ENCODE assay signal across 3 cellular contexts in genomic region chr6:112272799-112273198, GRCh38.
TF ChIP-seq lines count a peak whose summit lies in the region.

No MANE protein-coding gene starts in this region.

TF ChIP-seq in IMR-90, 13 proteins besides CTCF, POLR2A, EP300 and RAD21:
- TF ChIP-seq SMC3 (IDR thresholded peaks at IDR 0.05; ENCODE audit: low read depth, low read length): no peak
- no peak for TF ChIP-seq CEBPB (IDR thresholded peaks at IDR 0.05; ENCODE audit: low read depth, low read length)
- TF ChIP-seq FOS (IDR thresholded peaks at IDR 0.05; ENCODE audit: low read depth, low read length): no peak
- no peak for TF ChIP-seq RCOR1 (IDR thresholded peaks at IDR 0.05; ENCODE audit: insufficient replicate concordance, low read length)
- TF ChIP-seq MAFK (IDR thresholded peaks at IDR 0.05; ENCODE audit: low read depth, low read length): no peak
- no peak for TF ChIP-seq RFX5 (IDR thresholded peaks at IDR 0.05; ENCODE audit: low read depth, low read length)
- TF ChIP-seq, protein P1, sequence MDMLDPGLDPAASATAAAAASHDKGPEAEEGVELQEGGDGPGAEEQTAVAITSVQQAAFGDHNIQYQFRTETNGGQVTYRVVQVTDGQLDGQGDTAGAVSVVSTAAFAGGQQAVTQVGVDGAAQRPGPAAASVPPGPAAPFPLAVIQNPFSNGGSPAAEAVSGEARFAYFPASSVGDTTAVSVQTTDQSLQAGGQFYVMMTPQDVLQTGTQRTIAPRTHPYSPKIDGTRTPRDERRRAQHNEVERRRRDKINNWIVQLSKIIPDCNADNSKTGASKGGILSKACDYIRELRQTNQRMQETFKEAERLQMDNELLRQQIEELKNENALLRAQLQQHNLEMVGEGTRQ (IDR thresholded peaks at IDR 0.05; ENCODE audit: low read depth, low read length): no peak
- TF ChIP-seq MXI1 (IDR thresholded peaks at IDR 0.05; ENCODE audit: borderline replicate concordance, low read depth, low read length): no peak
- TF ChIP-seq CHD1 (IDR thresholded peaks at IDR 0.05; ENCODE audit: low read depth, low read length): no peak
- TF ChIP-seq, protein P2, sequence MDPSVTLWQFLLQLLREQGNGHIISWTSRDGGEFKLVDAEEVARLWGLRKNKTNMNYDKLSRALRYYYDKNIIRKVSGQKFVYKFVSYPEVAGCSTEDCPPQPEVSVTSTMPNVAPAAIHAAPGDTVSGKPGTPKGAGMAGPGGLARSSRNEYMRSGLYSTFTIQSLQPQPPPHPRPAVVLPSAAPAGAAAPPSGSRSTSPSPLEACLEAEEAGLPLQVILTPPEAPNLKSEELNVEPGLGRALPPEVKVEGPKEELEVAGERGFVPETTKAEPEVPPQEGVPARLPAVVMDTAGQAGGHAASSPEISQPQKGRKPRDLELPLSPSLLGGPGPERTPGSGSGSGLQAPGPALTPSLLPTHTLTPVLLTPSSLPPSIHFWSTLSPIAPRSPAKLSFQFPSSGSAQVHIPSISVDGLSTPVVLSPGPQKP (IDR thresholded peaks at IDR 0.05; ENCODE audit: borderline replicate concordance, low read depth, low read length): no peak
- TF ChIP-seq MAZ (IDR thresholded peaks at IDR 0.05; ENCODE audit: borderline replicate concordance, low read depth, low read length): no peak
- TF ChIP-seq NFE2L2 (IDR thresholded peaks at IDR 0.05; ENCODE audit: low read depth, low read length): no peak
- TF ChIP-seq BHLHE40 (IDR thresholded peaks at IDR 0.05; ENCODE audit: low read depth, low read length): no peak

TF ChIP-seq in SK-N-SH, 30 proteins besides CTCF, POLR2A, EP300 and RAD21:
- TF ChIP-seq MXI1 (IDR thresholded peaks at IDR 0.05; ENCODE audit: low read depth, low read length): 0 out of 2 replicates have a peak, but pooled peaks have one; percentile 15
- peak; percentile 26; the same call in 1 of the 2 replicates for TF ChIP-seq PBX3 (IDR thresholded peaks at IDR 0.05)
- TF ChIP-seq POLR2AphosphoS5 (IDR thresholded peaks at IDR 0.05; ENCODE audit: low read depth, low read length): peak; percentile 19; the same call in 1 of the 2 replicates
- peak; percentile 62 for TF ChIP-seq TCF12 (IDR thresholded peaks at IDR 0.05)
- no peak for TF ChIP-seq CHD2 (IDR thresholded peaks at IDR 0.05; ENCODE audit: low read length, partially characterized antibody)
- TF ChIP-seq GATA2 (CRISPR knock-in tag; IDR thresholded peaks at IDR 0.05): 0 out of 2 replicates have a peak, but pooled peaks have one; percentile 22

TF ChIP-seq in H1, 55 proteins besides CTCF, POLR2A, EP300 and RAD21:
- no peak for TF ChIP-seq NRF1 (IDR thresholded peaks at IDR 0.05; ENCODE audit: low read depth, low read length)
- TF ChIP-seq BCL11A (IDR thresholded peaks at IDR 0.05; ENCODE audit: low read depth in 2 of 2, low read length in 2 of 2): no peak
- no peak for TF ChIP-seq SUZ12 (IDR thresholded peaks at IDR 0.05; ENCODE audit: low read length)
- TF ChIP-seq TAF1 (IDR thresholded peaks at IDR 0.05; ENCODE audit: low read depth, low read length): no peak
- no peak for TF ChIP-seq MAFK (IDR thresholded peaks at IDR 0.05; ENCODE audit: low read depth, low read length)
- TF ChIP-seq E2F6 (IDR thresholded peaks at IDR 0.05): no peak
- TF ChIP-seq ZNF274 (IDR thresholded peaks at IDR 0.05; ENCODE audit: borderline replicate concordance, extremely low read depth, low read length): no peak
- TF ChIP-seq SIN3A (conservative IDR thresholded peaks at IDR 0.05 in 1 of 2, IDR thresholded peaks at IDR 0.05 in 1 of 2; ENCODE audit: low read depth in 1 of 2, low read length in 2 of 2): no peak
- TF ChIP-seq CREB1 (IDR thresholded peaks at IDR 0.05): no peak
- TF ChIP-seq CBX5 (IDR thresholded peaks at IDR 0.05; ENCODE audit: low read depth, low read length): no peak
- no peak for TF ChIP-seq HDAC2 (IDR thresholded peaks at IDR 0.05; ENCODE audit: borderline replicate concordance in 1 of 2, low read depth in 2 of 2, low read length in 2 of 2)
- TF ChIP-seq, protein P1 (IDR thresholded peaks at IDR 0.05; ENCODE audit: low read length): no peak
- TF ChIP-seq TCF12 (IDR thresholded peaks at IDR 0.05; ENCODE audit: low read depth, low read length): no peak
- TF ChIP-seq ATF3 (IDR thresholded peaks at IDR 0.05; ENCODE audit: insufficient read depth, low read depth, low read length): no peak
- no peak for TF ChIP-seq CHD1 (IDR thresholded peaks at IDR 0.05; ENCODE audit: low read depth, low read length)
- TF ChIP-seq RXRA (IDR thresholded peaks at IDR 0.05; ENCODE audit: insufficient read depth, low read depth, low read length): no peak
- no peak for TF ChIP-seq KDM4A (IDR thresholded peaks at IDR 0.05; ENCODE audit: low read depth, low read length, severe bottlenecking)
- TF ChIP-seq CHD2 (IDR thresholded peaks at IDR 0.05; ENCODE audit: low read length): no peak
